ENCODE assay signal across 1 cellular context in genomic region chr9:101028346-101029299, GRCh38.
TF ChIP-seq lines count a peak whose summit lies in the region.

TSS of gene PLPPR1 (plus strand) at chr9:101028727.

TF ChIP-seq in HepG2, 621 proteins besides CTCF, POLR2A, EP300 and RAD21 (continued from another document and continues in another):
- TF ChIP-seq E2F2 (CRISPR knock-in tag; IDR thresholded peaks at IDR 0.05; ENCODE audit: borderline replicate concordance), result peak; percentile 57; the same call in 1 of the 2 replicates
- TF ChIP-seq ZNF510 (CRISPR knock-in tag; IDR thresholded peaks at IDR 0.05; ENCODE audit: low read depth), result no peak
- no peak for TF ChIP-seq BATF2 (CRISPR knock-in tag; IDR thresholded peaks at IDR 0.05)
- TF ChIP-seq NFKBIZ (CRISPR knock-in tag; IDR thresholded peaks at IDR 0.05), result 0 out of 2 replicates have a peak, but pooled peaks have one; percentile 53
- TF ChIP-seq ZNF276 (CRISPR knock-in tag; IDR thresholded peaks at IDR 0.05; ENCODE audit: low read depth), result no peak
- peak; percentile 42 for TF ChIP-seq MAX (IDR thresholded peaks at IDR 0.05)
- TF ChIP-seq GATA4 (IDR thresholded peaks at IDR 0.05; ENCODE audit: borderline replicate concordance, low read depth), result peak; percentile 36; the same call in 1 of the 2 replicates
- TF ChIP-seq AKAP8 (CRISPR knock-in tag; IDR thresholded peaks at IDR 0.05), result no peak
- TF ChIP-seq ZNF501 (CRISPR knock-in tag; IDR thresholded peaks at IDR 0.05), result 0 out of 2 replicates have a peak, but pooled peaks have one; percentile 10
- no peak for TF ChIP-seq ARNT (IDR thresholded peaks at IDR 0.05)
- peak; percentile 73; the same call in 1 of the 2 replicates for TF ChIP-seq BRD4 (CRISPR knock-in tag; IDR thresholded peaks at IDR 0.05)
- no peak for TF ChIP-seq USF2 (IDR thresholded peaks at IDR 0.05; ENCODE audit: low read depth, low read length)
- TF ChIP-seq USF2 (CRISPR knock-in tag; IDR thresholded peaks at IDR 0.05; ENCODE audit: borderline replicate concordance), result 0 out of 2 replicates have a peak, but pooled peaks have one; percentile 18
- 0 out of 2 replicates have a peak, but pooled peaks have one; percentile 40 for TF ChIP-seq ZNF766 (CRISPR knock-in tag; IDR thresholded peaks at IDR 0.05; ENCODE audit: borderline replicate concordance)
- no peak for TF ChIP-seq ZNF629 (CRISPR knock-in tag; conservative IDR thresholded peaks at IDR 0.05)
- peak; percentile 73 for TF ChIP-seq POLR2AphosphoS5 (IDR thresholded peaks at IDR 0.05; ENCODE audit: low read depth, low read length)
- TF ChIP-seq NFE2L1 (CRISPR knock-in tag; IDR thresholded peaks at IDR 0.05; ENCODE audit: borderline replicate concordance), result no peak
- TF ChIP-seq ZSCAN31 (CRISPR knock-in tag; IDR thresholded peaks at IDR 0.05; ENCODE audit: low read depth), result 0 out of 2 replicates have a peak, but pooled peaks have one; percentile 35
- TF ChIP-seq NFRKB (IDR thresholded peaks at IDR 0.05), result no peak
- no peak for TF ChIP-seq ZNF124 (CRISPR knock-in tag; IDR thresholded peaks at IDR 0.05)
- TF ChIP-seq IRX3 (CRISPR knock-in tag; IDR thresholded peaks at IDR 0.05; ENCODE audit: borderline replicate concordance, low read depth), result no peak
- TF ChIP-seq ZNF513 (CRISPR knock-in tag; conservative IDR thresholded peaks at IDR 0.05), result no peak
- peak; percentile 65; the same call in 1 of the 2 replicates for TF ChIP-seq ZNF777 (CRISPR knock-in tag; IDR thresholded peaks at IDR 0.05)
- TF ChIP-seq MAZ (IDR thresholded peaks at IDR 0.05; ENCODE audit: borderline replicate concordance, low read depth, low read length), result peak; percentile 33; the same call in 1 of the 2 replicates
- 0 out of 2 replicates have a peak, but pooled peaks have one; percentile 57 for TF ChIP-seq MAZ (CRISPR knock-in tag; IDR thresholded peaks at IDR 0.05; ENCODE audit: low read depth)
- peak; percentile 40; the same call in 1 of the 2 replicates for TF ChIP-seq DMAP1 (CRISPR knock-in tag; IDR thresholded peaks at IDR 0.05)
- 0 out of 2 replicates have a peak, but pooled peaks have one; percentile 24 for TF ChIP-seq ZNF264 (CRISPR knock-in tag; IDR thresholded peaks at IDR 0.05)
- TF ChIP-seq ZNF296 (CRISPR knock-in tag; conservative IDR thresholded peaks at IDR 0.05), result no peak
- TF ChIP-seq ZNF318 (CRISPR knock-in tag; IDR thresholded peaks at IDR 0.05), result 0 out of 2 replicates have a peak, but pooled peaks have one; percentile 26
- TF ChIP-seq HOXA5 (CRISPR knock-in tag; IDR thresholded peaks at IDR 0.05), result peak; percentile 65; the same call in 1 of the 2 replicates
- peak; percentile 67 for TF ChIP-seq ZNF563 (CRISPR knock-in tag; IDR thresholded peaks at IDR 0.05)
- peak; percentile 18; the same call in 1 of the 2 replicates for TF ChIP-seq MED13 (CRISPR knock-in tag; IDR thresholded peaks at IDR 0.05)
- peak; percentile 25 for TF ChIP-seq SAP130 (CRISPR knock-in tag; IDR thresholded peaks at IDR 0.05; ENCODE audit: low read depth)
- peak; percentile 91 for TF ChIP-seq ZNF710 (CRISPR knock-in tag; IDR thresholded peaks at IDR 0.05; ENCODE audit: borderline replicate concordance)
- peak; percentile 72; the same call in 1 of the 2 replicates for TF ChIP-seq ZBTB8A (CRISPR knock-in tag; IDR thresholded peaks at IDR 0.05; ENCODE audit: borderline replicate concordance, low read depth)
- TF ChIP-seq SP4 (CRISPR knock-in tag; IDR thresholded peaks at IDR 0.05), result no peak; the same call in 1 of the 2 replicates
- no peak for TF ChIP-seq HCFC1 (IDR thresholded peaks at IDR 0.05; ENCODE audit: low read depth, low read length)
- TF ChIP-seq YEATS4 (CRISPR knock-in tag; IDR thresholded peaks at IDR 0.05; ENCODE audit: borderline replicate concordance), result peak; percentile 59
- TF ChIP-seq ZBTB10 (CRISPR knock-in tag; IDR thresholded peaks at IDR 0.05; ENCODE audit: borderline replicate concordance), result 0 out of 2 replicates have a peak, but pooled peaks have one; percentile 48
